Comparison of ENCODE assay signal across 11 cellular contexts in genomic region chr9:134403292-134403681, GRCh38.
DNase-seq lines count a peak whose midpoint lies in the region; ATAC-seq, FAIRE-seq and TF ChIP-seq lines count a peak whose summit lies in the region.
"Had no signal": no experiment of that assay in that cellular context is flagged by ENCODE, and none has a peak within 500 bp of the region (broad histone marks: within the 10 kb centered on the region; RNA-seq: fewer than 3 reads in every experiment).

No MANE protein-coding gene starts in this region.

- H3K9me3 Mint-ChIP-seq in osteocyte (ENCODE audit: unreplicated experiment): no peaks in the 10 kb centered on the region
- H3K9me3 Mint-ChIP-seq: stimulated activated naive CD8-positive, alpha-beta T cell treated with anti-CD3 and anti-CD28 coated beads, Interleukin-15, Interleukin-2, amounts not matched to agents 100 ng/mL and 50 ng/mL, for 24 hours had no signal

- POLR2A ChIA-PET in A549 (lab: Yijun Ruan, JAX): no interaction called here

- peaks cover 11% of the 10 kb centered on the region for H3K9me3 ChIP-seq in A549
- H3K9me3 ChIP-seq in MM.1S (replicated peaks; ENCODE audit: insufficient read depth, low read length): no peaks in the 10 kb centered on the region
- H3K9me3 ChIP-seq in gastroesophageal sphincter: peaks cover 0 to 6% (median 0%) of the 10 kb centered on the region in 3 donors

- H3K4me2 ChIP-seq in A549 (no peak overlapping the region), MM.1S (ENCODE audit: low read depth, low read length) (peak overlapping the region; percentile 45; the same call in 1 of the 2 replicates)

- no peak overlapping the region for H2AFZ ChIP-seq in MM.1S (ENCODE audit: low read length)

- no peaks in the 10 kb centered on the region for H4K20me1 ChIP-seq in MM.1S (ENCODE audit: insufficient read depth, low read length)

- no peaks in the 10 kb centered on the region; the same call in none of the 2 replicates for H3K79me2 ChIP-seq in MM.1S (ENCODE audit: low read length)

- H3K9me2 ChIP-seq in MM.1S (replicated peaks; ENCODE audit: insufficient read depth, low read length): no peaks in the 10 kb centered on the region

- TF ChIP-seq RAD21 in A549 (conservative IDR thresholded peaks at IDR 0.05 in 1 of 2, IDR thresholded peaks at IDR 0.05 in 1 of 2): no peak

- peak overlapping the region; percentile 23 to 100; a peak in 4 of 6 replicates for H3K27ac ChIP-seq in A549
- peak overlapping the region; percentile 36; the same call in 1 of the 2 replicates for H3K27ac ChIP-seq in MM.1S (ENCODE audit: low read length)
- peak overlapping the region in 3 of 4 donors; percentile 65 to 80 (median 75) for H3K27ac ChIP-seq in gastroesophageal sphincter

- ATAC-seq in A549 (no peak), gastroesophageal sphincter (no peak), GM21360 (IDR thresholded peaks at IDR 0.05; ENCODE audit: unreplicated experiment) (no peak), HG03378 (IDR thresholded peaks at IDR 0.05; ENCODE audit: unreplicated experiment) (no peak), HG03520 (IDR thresholded peaks at IDR 0.05; ENCODE audit: unreplicated experiment) (no peak)

- CTCF ChIA-PET in A549 (lab: Yijun Ruan, JAX): interaction anchor here (0.9 to 2.5 kb wide), 4 partner anchors 9 to 232 kb away, joined by 3 to 8 read pairs (median 4); no protein-coding TSS in a partner anchor

- no peak overlapping the region for H3K4me3 Mint-ChIP-seq in osteocyte (ENCODE audit: unreplicated experiment)
- H3K4me3 Mint-ChIP-seq: nephron progenitor cell had no signal

- H3K27me3 ChIP-seq in MM.1S (replicated peaks; ENCODE audit: insufficient read depth, low read length) (no peaks in the 10 kb centered on the region), gastroesophageal sphincter (no peaks in the 10 kb centered on the region)

- TF ChIP-seq EP300 in A549 (IDR thresholded peaks at IDR 0.05) (no peak), gastroesophageal sphincter (IDR thresholded peaks at IDR 0.05) (no peak)

- H3K4me3 ChIP-seq in A549: no peak overlapping the region
- H3K4me3 ChIP-seq in MM.1S (ENCODE audit: low read length): no peak overlapping the region
- H3K4me3 ChIP-seq in gastroesophageal sphincter: no peak overlapping the region

- H3K4me1 ChIP-seq in A549 (peaks cover 46% of the 10 kb centered on the region), MM.1S (ENCODE audit: low read length) (peaks cover 30% of the 10 kb centered on the region), gastroesophageal sphincter (peaks cover 9 to 98% (median 59%) of the 10 kb centered on the region in 3 donors)

- H3K36me3 ChIP-seq in MM.1S (replicated peaks; ENCODE audit: insufficient read depth, low read length) (no peaks in the 10 kb centered on the region), gastroesophageal sphincter (peaks cover 0 to 12% of the 10 kb centered on the region in 2 donors)

- DNase-seq in A549 (ENCODE audit: low read depth in 1 of 2, low spot score in 1 of 2) (no peak), MM.1S (no peak), osteocyte (ENCODE audit: extremely low spot score, unreplicated experiment) (no peak), activated gamma-delta T cell treated with Interleukin-2 at 50 U/mL for 16 hours (no peak)
- DNase-seq: NCI-H1930, nephron progenitor cell had no signal

- no peak for TF ChIP-seq POLR2A in A549 (IDR thresholded peaks at IDR 0.05; ENCODE audit: low read length)
- TF ChIP-seq POLR2A in gastroesophageal sphincter (IDR thresholded peaks at IDR 0.05): no peak

- 93% methylated on average over 3 of the region's 11 CpGs for WGBS in A549 (ENCODE audit: missing lambda C conversion rate)
- WGBS in gastroesophageal sphincter (ENCODE audit: low coverage in 1 of 2), 2 donors: no CpG with 5 or more reads among the region's 11 CpGs

- no peaks in the 10 kb centered on the region for H3K27me3 Mint-ChIP-seq in osteocyte (ENCODE audit: unreplicated experiment)

- no peaks in the 10 kb centered on the region for H3F3A ChIP-seq in MM.1S (ENCODE audit: insufficient read depth, low read length)

- H3K9ac ChIP-seq in MM.1S (ENCODE audit: low read length): no peak overlapping the region

- peaks cover 7% of the 10 kb centered on the region for H3K36me3 Mint-ChIP-seq in osteocyte (ENCODE audit: unreplicated experiment)

- H3K4me1 Mint-ChIP-seq in osteocyte (ENCODE audit: unreplicated experiment): peaks cover 48% of the 10 kb centered on the region

- peak overlapping the region; percentile 85 for H3K27ac Mint-ChIP-seq in osteocyte (ENCODE audit: unreplicated experiment)
- H3K27ac Mint-ChIP-seq: nephron progenitor cell; stimulated activated naive CD8-positive, alpha-beta T cell treated with anti-CD3 and anti-CD28 coated beads, Interleukin-15, Interleukin-2, amounts not matched to agents 100 ng/mL and 50 ng/mL, for 24 hours had no signal

- no peak for FAIRE-seq in A549 (lab: Jason Lieb, UNC)

- TF ChIP-seq CTCF in A549 (IDR thresholded peaks at IDR 0.05) (no peak), MM.1S (IDR thresholded peaks at IDR 0.05; ENCODE audit: low read length) (no peak), gastroesophageal sphincter (IDR thresholded peaks at IDR 0.05) (no peak), osteocyte (IDR thresholded peaks at IDR 0.05) (no peak)

TF ChIP-seq in A549, 52 proteins besides CTCF, POLR2A, EP300 and RAD21:
- TF ChIP-seq MAZ (IDR thresholded peaks at IDR 0.05; ENCODE audit: borderline replicate concordance, low read depth, low read length) (no peak), SMC3 (IDR thresholded peaks at IDR 0.05) (no peak), CHD4 (IDR thresholded peaks at IDR 0.05; ENCODE audit: borderline replicate concordance) (no peak), CBX8 (IDR thresholded peaks at IDR 0.05) (no peak), PHF8 (IDR thresholded peaks at IDR 0.05; ENCODE audit: borderline replicate concordance, low read depth) (no peak), HOXB5 (CRISPR knock-in tag; IDR thresholded peaks at IDR 0.05) (no peak), MAX (IDR thresholded peaks at IDR 0.05) (no peak), BHLHE40 (IDR thresholded peaks at IDR 0.05; ENCODE audit: low read depth, low read length) (no peak), SREBF2 (IDR thresholded peaks at IDR 0.05) (no peak)
